ENCODE assay signal across 8 cellular contexts in genomic region chr13:52011690-52012511, GRCh38.
DNase-seq lines count a peak whose midpoint lies in the region; ATAC-seq lines count a peak whose summit lies in the region.

A gene with protein sequence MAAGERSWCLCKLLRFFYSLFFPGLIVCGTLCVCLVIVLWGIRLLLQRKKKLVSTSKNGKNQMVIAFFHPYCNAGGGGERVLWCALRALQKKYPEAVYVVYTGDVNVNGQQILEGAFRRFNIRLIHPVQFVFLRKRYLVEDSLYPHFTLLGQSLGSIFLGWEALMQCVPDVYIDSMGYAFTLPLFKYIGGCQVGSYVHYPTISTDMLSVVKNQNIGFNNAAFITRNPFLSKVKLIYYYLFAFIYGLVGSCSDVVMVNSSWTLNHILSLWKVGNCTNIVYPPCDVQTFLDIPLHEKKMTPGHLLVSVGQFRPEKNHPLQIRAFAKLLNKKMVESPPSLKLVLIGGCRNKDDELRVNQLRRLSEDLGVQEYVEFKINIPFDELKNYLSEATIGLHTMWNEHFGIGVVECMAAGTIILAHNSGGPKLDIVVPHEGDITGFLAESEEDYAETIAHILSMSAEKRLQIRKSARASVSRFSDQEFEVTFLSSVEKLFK (plus strand): TSS chr13:52012398. CDS start chr13:52012419, 21 bp downstream.

- peaks cover 34% of the 10 kb centered on the region for H3K4me1 Mint-ChIP-seq in central memory CD8-positive, alpha-beta T cell

- DNase-seq in AG08396 (ENCODE audit: low spot score) (peak; percentile 98), NCI-H345 treated with DMSO at 0.1 percent for 48 hours (lab: John Stamatoyannopoulos, UW; ENCODE audit: unreplicated experiment) (peak; percentile 78), islet precursor cell (peak; percentile 100)
- peak; percentile 97 to 100 (median 98) for DNase-seq in activated CD4-positive, CD25-positive, alpha-beta regulatory T cell (lab: John Stamatoyannopoulos, UW)
- DNase-seq in central memory CD8-positive, alpha-beta T cell (ENCODE audit: low spot score in 2 of 2), result peak; percentile 100
- peak; percentile 99 for DNase-seq in stimulated activated CD4-positive, alpha-beta T cell treated with anti-CD3 and anti-CD28 coated beads, Interleukin-12 subunit alpha, Interleukin-12 subunit beta, amount 100 ng/mL, for 48 hours (ENCODE audit: low read depth in 2 of 3, low spot score in 1 of 3)

- H3K4me3 Mint-ChIP-seq in central memory CD8-positive, alpha-beta T cell, result peak within 1 kb of the TSS; percentile 93

- peaks cover 12% of the 10 kb centered on the region for H3K36me3 Mint-ChIP-seq in central memory CD8-positive, alpha-beta T cell (ENCODE audit: insufficient read depth)

- peaks cover 32% of the 10 kb centered on the region for H3K27me3 Mint-ChIP-seq in central memory CD8-positive, alpha-beta T cell

- ATAC-seq in GM19023 (IDR thresholded peaks at IDR 0.05; ENCODE audit: unreplicated experiment) (peak; percentile 99), HG03280 (IDR thresholded peaks at IDR 0.05; ENCODE audit: unreplicated experiment) (peak; percentile 100)
- peak; percentile 99 for ATAC-seq in central memory CD8-positive, alpha-beta T cell (replicated peaks; ENCODE audit: extremely low read depth, poor library complexity, severe bottlenecking)

- H3K27ac Mint-ChIP-seq in central memory CD8-positive, alpha-beta T cell (ENCODE audit: low read depth), result peak within 1 kb of the TSS; percentile 95

- H3K9me3 Mint-ChIP-seq in central memory CD8-positive, alpha-beta T cell, result no peaks in the 10 kb centered on the region

Comparison
In these comparisons a context has a peak if more than half of its experiments do, and no peak if none do; other contexts are left out.
1. Peak in every context shown above with its lines: DNase-seq and ATAC-seq.